In genomic region chr1:41486892-41487728, GRCh38 we compare ENCODE assay signal across 9 cellular contexts. TPM values are rescaled to one million over a fixed set of nuclear protein-coding genes. Genes with fewer than 3 reads are reported as not detected.
DNase-seq lines count a peak whose midpoint lies in the region; ATAC-seq and TF ChIP-seq lines count a peak whose summit lies in the region.
"Had no signal": no experiment of that assay in that cellular context is flagged by ENCODE, and none has a peak within 500 bp of the region (broad histone marks: within the 10 kb centered on the region; RNA-seq: fewer than 3 reads in every experiment).

No MANE protein-coding gene starts in this region.

- H3K27ac Mint-ChIP-seq in osteocyte (ENCODE audit: unreplicated experiment) = peak overlapping the region; percentile 84

- peak; percentile 41 for DNase-seq in GM12864 (ENCODE audit: low read depth)
- no peak for DNase-seq in body of pancreas
- no peak for DNase-seq in osteocyte (ENCODE audit: extremely low spot score, unreplicated experiment)
- DNase-seq in amniotic stem cell (lab: John Stamatoyannopoulos, UW) = no peak
- DNase-seq in globus pallidus (ENCODE audit: low spot score) = no peak
- DNase-seq: testis had no signal

- no peaks in the 10 kb centered on the region for H3K36me3 ChIP-seq in body of pancreas (replicated peaks in 1 of 2; ENCODE audit: insufficient read depth in 1 of 2, low read depth in 2 of 2)

- no peak for TF ChIP-seq POLR2A in body of pancreas (IDR thresholded peaks at IDR 0.05)

- H3K4me3 Mint-ChIP-seq in osteocyte (ENCODE audit: unreplicated experiment) = no peak overlapping the region

- intact Hi-C loops in body of pancreas (cut with DNase I) = no loop called here

- no peaks in the 10 kb centered on the region for H3K9me3 ChIP-seq in body of pancreas
- H3K9me3 ChIP-seq: testis had no signal

- H3K4me1 ChIP-seq in body of pancreas = peaks cover 57% of the 10 kb centered on the region

- H3K4me3 ChIP-seq in GM12864 (ENCODE audit: low read depth, low read length) (peak overlapping the region; percentile 3; the same call in 1 of the 2 replicates), body of pancreas (no peak overlapping the region)
- H3K4me3 ChIP-seq: testis had no signal

- ATAC-seq in HG03280 (IDR thresholded peaks at IDR 0.05; ENCODE audit: unreplicated experiment) (peak; percentile 43), body of pancreas (no peak), GM19395 (IDR thresholded peaks at IDR 0.05; ENCODE audit: unreplicated experiment) (no peak), GM21367 (IDR thresholded peaks at IDR 0.05; ENCODE audit: unreplicated experiment) (no peak)

- WGBS in body of pancreas, 2 donors = 52 to 57% methylated on average over 18 to 20 of the region's 20 CpGs

- no peaks in the 10 kb centered on the region for H3K27me3 Mint-ChIP-seq in osteocyte (ENCODE audit: unreplicated experiment)

- H3K4me1 Mint-ChIP-seq in osteocyte (ENCODE audit: unreplicated experiment) = peaks cover 52% of the 10 kb centered on the region

- H3K27me3 ChIP-seq in body of pancreas = no peaks in the 10 kb centered on the region
- H3K27me3 ChIP-seq: testis had no signal

- peaks cover 3% of the 10 kb centered on the region for H3K9me3 Mint-ChIP-seq in osteocyte (ENCODE audit: unreplicated experiment)

- H3K27ac ChIP-seq in body of pancreas = peak overlapping the region; percentile 58 to 82 (median 80)

- TF ChIP-seq CTCF in GM12864 (IDR thresholded peaks at IDR 0.05; ENCODE audit: low read depth, low read length, missing control alignments) (no peak), body of pancreas (IDR thresholded peaks at IDR 0.05) (no peak), osteocyte (IDR thresholded peaks at IDR 0.05) (no peak)

- no peaks in the 10 kb centered on the region for H3K36me3 Mint-ChIP-seq in osteocyte (ENCODE audit: unreplicated experiment)

RNA-seq across cellular contexts. Expression of gene EDN2, which starts 2.6 kb away (rescaled TPM):
- 1 to 10 TPM; 3.6 TPM for total RNA-seq in body of pancreas
- not detected in 2 replicates for total RNA-seq in osteocyte
- total RNA-seq: testis had no signal
